18 cellular contexts compared by ENCODE assay signal in genomic region chr19:57056972-57057371, GRCh38.
DNase-seq lines count a peak whose midpoint lies in the region; ATAC-seq and TF ChIP-seq lines count a peak whose summit lies in the region.
"Had no signal": no experiment of that assay in that cellular context is flagged by ENCODE, and none has a peak within 500 bp of the region (broad histone marks: within the 10 kb centered on the region; RNA-seq: fewer than 3 reads in every experiment).

No MANE protein-coding gene starts in this region.

- H3K9me3 ChIP-seq in GM23248 (ENCODE audit: low read depth), result no peaks in the 10 kb centered on the region
- H3K9me3 ChIP-seq in heart left ventricle, result peaks cover 0 to 3% (median 0%) of the 10 kb centered on the region in 12 donors
- H3K9me3 ChIP-seq in upper lobe of right lung, result peaks cover 4% of the 10 kb centered on the region

- TF ChIP-seq POLR2A in heart left ventricle (IDR thresholded peaks at IDR 0.05), result no peak

- H3K4me1 ChIP-seq in GM23248 (ENCODE audit: insufficient read depth) (no peaks in the 10 kb centered on the region), heart left ventricle (no peaks in the 10 kb centered on the region), upper lobe of right lung (no peaks in the 10 kb centered on the region)

- WGBS in GM23248 (ENCODE audit: low coverage in 1 of 2, low lambda C conversion rate in 2 of 2, missing lambda C conversion rate in 2 of 2), 2 experiments, result 3% methylated on average over 12 of the region's 12 CpGs
- WGBS in heart left ventricle, 4 donors, result 17 to 30% (median 27%) methylated on average over 7 to 12 of the region's 12 CpGs

- H3K27me3 ChIP-seq in GM23248 (replicated peaks; ENCODE audit: insufficient read depth) (no peaks in the 10 kb centered on the region), heart left ventricle (peaks cover 0 to 32% (median 0%) of the 10 kb centered on the region in 9 donors), upper lobe of right lung (no peaks in the 10 kb centered on the region)

- H3K27ac ChIP-seq in GM23248 (no peak overlapping the region), heart left ventricle (no peak overlapping the region), upper lobe of right lung (no peak overlapping the region)
- H3K27ac ChIP-seq: esophagus muscularis mucosa had no signal

- intact Hi-C loops in heart left ventricle (cut with DNase I) (no loop called here), upper lobe of right lung (cut with DNase I) (no loop called here)

- H3K36me3 ChIP-seq in GM23248 (ENCODE audit: low read depth) (no peaks in the 10 kb centered on the region), heart left ventricle (no peaks in the 10 kb centered on the region), upper lobe of right lung (no peaks in the 10 kb centered on the region)
- H3K36me3 ChIP-seq: esophagus muscularis mucosa had no signal

- peak; percentile 0 for DNase-seq in GM23248
- DNase-seq in RKO (ENCODE audit: low spot score), result peak; percentile 34
- peak; percentile 6 to 81 (median 73) for DNase-seq in heart left ventricle
- peak; percentile 71 for DNase-seq in retina
- no peak for DNase-seq in NCI-H1417 treated with DMSO at 0.1 percent for 48 hours (lab: John Stamatoyannopoulos, UW)
- DNase-seq in upper lobe of right lung, result no peak
- DNase-seq in NCI-H1694 treated with DMSO at 0.1 percent for 48 hours (lab: John Stamatoyannopoulos, UW), result no peak
- DNase-seq: activated B cell treated with CpG ODN at 0.5 μM for 24 hours; activated effector memory CD4-positive, alpha-beta T cell treated with anti-CD3 and anti-CD28 coated beads, Interleukin-2, amount 50 U/mL, for 16 hours; Calu3; HFFc6; Kasumi-1; NCI-H1436; NCI-H524; SW 1271 had no signal

- no peak overlapping the region for H3K4me3 ChIP-seq in GM23248
- no peak overlapping the region for H3K4me3 ChIP-seq in heart left ventricle
- no peak overlapping the region for H3K4me3 ChIP-seq in upper lobe of right lung
- H3K4me3 ChIP-seq: esophagus muscularis mucosa had no signal

- no peak overlapping the region for H3K4me2 ChIP-seq in GM23248 (ENCODE audit: unreplicated experiment)

- no peaks in the 10 kb centered on the region for H3K79me2 ChIP-seq in GM23248 (ENCODE audit: insufficient read depth)

- in situ Hi-C loops in GM23248 (cut with MboI), result no loop called here

- H3K9me2 ChIP-seq in GM23248 (ENCODE audit: insufficient read depth), result no peaks in the 10 kb centered on the region

- no peak overlapping the region for H3K9ac ChIP-seq in GM23248

- H2AFZ ChIP-seq in GM23248, result no peak overlapping the region

- H4K20me1 ChIP-seq in GM23248 (ENCODE audit: insufficient read depth), result no peaks in the 10 kb centered on the region

- TF ChIP-seq CTCF in heart left ventricle (IDR thresholded peaks at IDR 0.05) (no peak), upper lobe of right lung (IDR thresholded peaks at IDR 0.05) (no peak)

- ATAC-seq in heart left ventricle (peak in 2 of 4 donors; percentile 30 to 83), upper lobe of right lung (no peak), HG02798 (IDR thresholded peaks at IDR 0.05; ENCODE audit: poor library complexity, unreplicated experiment) (no peak)
- ATAC-seq: Panc1 had no signal

- no peaks in the 10 kb centered on the region for H3F3A ChIP-seq in GM23248 (ENCODE audit: insufficient read depth)

Comparison
In these comparisons a context has a peak if more than half of its experiments do, and no peak if none do; other contexts are left out.
1. DNase-seq: peak in GM23248 (single experiment), RKO (single experiment), heart left ventricle (5 of 5) and retina (single experiment); none in NCI-H1417 treated with DMSO at 0.1 percent for 48 hours (single experiment), upper lobe of right lung (single experiment) and NCI-H1694 treated with DMSO at 0.1 percent for 48 hours (single experiment).